21 cellular contexts compared by ENCODE assay signal in the genomic region with DNA sequence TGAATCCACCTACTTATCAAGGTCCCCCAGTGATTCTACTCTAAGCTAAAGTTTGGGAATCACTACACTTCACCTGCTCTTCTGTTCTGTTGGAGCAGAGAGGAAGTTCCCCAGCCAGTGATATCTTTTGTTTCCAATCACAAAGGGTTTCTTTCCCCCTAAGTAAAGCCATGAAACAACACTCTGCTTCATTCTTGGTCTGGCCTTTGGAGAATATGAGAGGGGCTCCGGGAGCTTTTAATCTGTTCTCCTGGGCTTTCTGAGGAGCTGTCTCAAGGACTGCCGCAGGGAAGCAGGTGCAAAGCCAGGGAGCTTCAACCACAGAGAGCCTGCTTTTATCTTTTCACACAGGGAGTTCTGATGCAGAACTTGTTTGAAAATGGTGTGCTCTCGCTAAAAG. TPM values are rescaled to one million over a fixed set of nuclear protein-coding genes. Genes with fewer than 3 reads are reported as not detected.
"Had no signal": no experiment of that assay in that cellular context is flagged by ENCODE, and none has a peak within 500 bp of the region (broad histone marks: within the 10 kb centered on the region; RNA-seq: fewer than 3 reads in every experiment).

No MANE protein-coding gene starts in this region.

- H3K4me1 Mint-ChIP-seq: activated naive CD4-positive, alpha-beta T cell treated with anti-CD3 and anti-CD28 coated beads, Interleukin-2, amount 50 U/mL, for 24 hours had no signal

- H3K27ac ChIP-seq: ascending aorta, breast epithelium, esophagus muscularis mucosa, spleen, thoracic aorta, upper lobe of left lung had no signal

- DNase-seq: activated CD4-positive, CD25-positive, alpha-beta regulatory T cell treated with anti-CD3 and anti-CD28 coated beads, Interleukin-2, amount 50 U/mL, for 72 hours; activated effector memory CD4-positive, alpha-beta T cell treated with anti-CD3 and anti-CD28 coated beads, Interleukin-2, amount 50 U/mL, for 16 hours; activated T-cell treated with anti-CD3 and anti-CD28 coated beads, Interleukin-2, amount 50 U/mL, for 72 hours; cerebellar nuclear complex; effector CD8-positive, alpha-beta T cell; nucleus accumbens; posterior cingulate gyrus; spleen; stimulated activated CD4-positive, alpha-beta T cell treated with anti-CD3 and anti-CD28 coated beads, Interleukin-4, amount 100 ng/mL, for 4 hours; upper lobe of left lung had no signal

- H3K27me3 ChIP-seq: ascending aorta, breast epithelium, esophagus muscularis mucosa, upper lobe of left lung had no signal

- H3K9me3 Mint-ChIP-seq: activated naive CD4-positive, alpha-beta T cell treated with anti-CD3 and anti-CD28 coated beads, Interleukin-2, amount 50 U/mL, for 24 hours; activated T-cell treated with anti-CD3 and anti-CD28 coated beads, Interleukin-2, amount 50 U/mL, for 72 hours; natural killer cell treated with Interleukin-12 subunit alpha and Interleukin-12 subunit beta and Interleukin-15 and Interleukin-18, amount 100 ng/mL, for 72 hours; stimulated activated memory B cell treated with anti-CD40 and anti-IgM and Interleukin-4, amounts not matched to agents 10 μg/mL and 1 μg/mL and 100 μg/mL, for 72 hours had no signal

- H3K4me3 ChIP-seq: ascending aorta, breast epithelium, esophagus muscularis mucosa, lung, spleen, thoracic aorta, upper lobe of left lung had no signal

- H3K36me3 ChIP-seq: ascending aorta, breast epithelium, esophagus muscularis mucosa, spleen, thoracic aorta, upper lobe of left lung had no signal

- ATAC-seq: activated T-cell treated with anti-CD3 and anti-CD28 coated beads, Interleukin-2, amount 50 U/mL, for 72 hours; natural killer cell treated with Interleukin-12 subunit alpha and Interleukin-12 subunit beta and Interleukin-15 and Interleukin-18, amount 100 ng/mL, for 72 hours; stimulated activated memory B cell treated with anti-CD40 and anti-IgM and Interleukin-4, amounts not matched to agents 10 μg/mL and 1 μg/mL and 100 μg/mL, for 72 hours had no signal

- H3K27ac Mint-ChIP-seq: activated naive CD4-positive, alpha-beta T cell treated with anti-CD3 and anti-CD28 coated beads, Interleukin-2, amount 50 U/mL, for 24 hours; activated T-cell treated with anti-CD3 and anti-CD28 coated beads, Interleukin-2, amount 50 U/mL, for 72 hours; natural killer cell treated with Interleukin-12 subunit alpha and Interleukin-12 subunit beta and Interleukin-15 and Interleukin-18, amount 100 ng/mL, for 72 hours; stimulated activated memory B cell treated with anti-CD40 and anti-IgM and Interleukin-4, amounts not matched to agents 10 μg/mL and 1 μg/mL and 100 μg/mL, for 72 hours had no signal

- H3K4me1 ChIP-seq: ascending aorta, breast epithelium, spleen, upper lobe of left lung had no signal

- H3K36me3 Mint-ChIP-seq: activated naive CD4-positive, alpha-beta T cell treated with anti-CD3 and anti-CD28 coated beads, Interleukin-2, amount 50 U/mL, for 24 hours; natural killer cell treated with Interleukin-12 subunit alpha and Interleukin-12 subunit beta and Interleukin-15 and Interleukin-18, amount 100 ng/mL, for 72 hours; stimulated activated memory B cell treated with anti-CD40 and anti-IgM and Interleukin-4, amounts not matched to agents 10 μg/mL and 1 μg/mL and 100 μg/mL, for 72 hours had no signal

- H3K4me3 Mint-ChIP-seq: activated naive CD4-positive, alpha-beta T cell treated with anti-CD3 and anti-CD28 coated beads, Interleukin-2, amount 50 U/mL, for 24 hours; activated T-cell treated with anti-CD3 and anti-CD28 coated beads, Interleukin-2, amount 50 U/mL, for 72 hours; natural killer cell treated with Interleukin-12 subunit alpha and Interleukin-12 subunit beta and Interleukin-15 and Interleukin-18, amount 100 ng/mL, for 72 hours; stimulated activated memory B cell treated with anti-CD40 and anti-IgM and Interleukin-4, amounts not matched to agents 10 μg/mL and 1 μg/mL and 100 μg/mL, for 72 hours had no signal

- H3K9me3 ChIP-seq: ascending aorta, breast epithelium, esophagus muscularis mucosa, spleen, thoracic aorta, upper lobe of left lung had no signal

RNA-seq across cellular contexts. Expression of a gene that starts 10.1 kb away (rescaled TPM):
- total RNA-seq: activated CD8-positive, alpha-beta memory T cell treated with anti-CD3 and anti-CD28 coated beads for 36 hours; activated T-cell treated with anti-CD3 and anti-CD28 coated beads, Interleukin-2, amount 50 U/mL, for 72 hours; ascending aorta; breast epithelium; esophagus muscularis mucosa; glomerular endothelial cell; natural killer cell treated with Interleukin-12 subunit alpha and Interleukin-12 subunit beta and Interleukin-15 and Interleukin-18, amount 100 ng/mL, for 72 hours; renal cortical epithelial cell; thoracic aorta had no signal

RNA-seq across cellular contexts. Expression of a gene that starts 18.7 kb away (rescaled TPM):
- total RNA-seq: natural killer cell treated with Interleukin-12 subunit alpha and Interleukin-12 subunit beta and Interleukin-15 and Interleukin-18, amount 100 ng/mL, for 72 hours; renal cortical epithelial cell had no signal
